16 cellular contexts compared by ENCODE assay signal in the genomic region with DNA sequence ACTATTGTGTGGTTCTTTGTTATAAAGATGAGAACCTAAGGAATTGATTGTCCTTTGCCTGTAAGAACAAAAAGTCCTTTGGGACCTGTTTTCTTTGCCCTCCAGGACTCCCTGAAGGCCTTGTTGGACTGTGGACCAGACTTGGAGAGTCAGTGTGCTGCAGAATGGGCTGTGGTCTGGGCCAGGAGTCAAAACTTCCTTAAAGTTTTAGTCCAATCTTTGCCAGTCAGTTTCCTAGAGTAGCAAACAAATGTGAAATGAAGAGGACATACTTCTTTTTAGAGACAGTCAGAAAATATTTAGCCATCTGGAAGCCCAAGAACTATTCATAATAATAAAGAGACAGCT. TPM values are rescaled to one million over a fixed set of nuclear protein-coding genes. Genes with fewer than 3 reads are reported as not detected.
DNase-seq lines count a peak whose midpoint lies in the region; ATAC-seq lines count a peak whose summit lies in the region.
"Had no signal": no experiment of that assay in that cellular context is flagged by ENCODE, and none has a peak within 500 bp of the region (broad histone marks: within the 10 kb centered on the region; RNA-seq: fewer than 3 reads in every experiment).

No MANE protein-coding gene starts in this region.

- ATAC-seq in GM19395 (IDR thresholded peaks at IDR 0.05; ENCODE audit: unreplicated experiment), result peak; percentile 8
- ATAC-seq in GM19452 (IDR thresholded peaks at IDR 0.05; ENCODE audit: unreplicated experiment), result no peak
- no peak for ATAC-seq in HG03039 (IDR thresholded peaks at IDR 0.05; ENCODE audit: unreplicated experiment)
- ATAC-seq: activated T-cell treated with anti-CD3 and anti-CD28 coated beads, Interleukin-2, amount 50 U/mL, for 72 hours; PC-3; stimulated activated naive B cell treated with anti-CD40 and anti-IgM and Interleukin-4, amounts not matched to agents 10 μg/mL and 1 μg/mL and 100 μg/mL, for 72 hours had no signal

- peak overlapping the region; percentile 86 for H3K27ac ChIP-seq in substantia nigra (ENCODE audit: low read depth, low read length, poor library complexity, severe bottlenecking)
- H3K27ac ChIP-seq: GM23248 had no signal

- peak; percentile 27 for DNase-seq in SK-MEL-5 (ENCODE audit: low read depth, low spot score)
- peak; percentile 2 for DNase-seq in kidney glomerular epithelial cell (lab: John Stamatoyannopoulos, UW)
- no peak for DNase-seq in substantia nigra (lab: John Stamatoyannopoulos, UW)
- DNase-seq in GM19240 (ENCODE audit: insufficient read length, low spot score), result no peak
- DNase-seq: activated CD4-positive, alpha-beta memory T cell treated with anti-CD3 and anti-CD28 coated beads for 36 hours; activated T-cell treated with anti-CD3 and anti-CD28 coated beads, Interleukin-2, amount 50 U/mL, for 72 hours; DMS 273 treated with DMSO at 0.1 percent for 48 hours; GM23248; NCI-H187 treated with DMSO at 0.1 percent for 48 hours; NCI-H510A; nucleus accumbens; PC-3; stimulated activated naive B cell treated with anti-CD40 and anti-IgM and Interleukin-4, amounts not matched to agents 10 μg/mL and 1 μg/mL and 100 μg/mL, for 72 hours had no signal

- in situ Hi-C loops in SK-MEL-5 (cut with HindIII; ENCODE audit: low pct_unique_long_range_greater_than_20kb, low sequenced_read_pairs), result no loop called here

RNA-seq across cellular contexts. Expression of a gene that starts 45.4 kb away (rescaled TPM):
- 24.0 and 25.9 TPM in 2 replicates for total RNA-seq in SK-MEL-5 (2014; rRNA removed; shearing (Covaris generic))
- 28.2 and 37.6 TPM in 2 replicates for polyA plus RNA-seq in SK-MEL-5 (2015; cell fraction: cytosol; rRNA removed)
- 91.2 and 92.8 TPM in 2 replicates for polyA plus RNA-seq in SK-MEL-5 (2015; cell fraction: nucleus; rRNA removed)

Comparison
In these comparisons a context has a peak if more than half of its experiments do, and no peak if none do; other contexts are left out.
1. DNase-seq: peak in SK-MEL-5 (single experiment) and kidney glomerular epithelial cell (single experiment); none in substantia nigra (0 of 49) and GM19240 (single experiment).